ENCODE assay signal across 1 cellular context in genomic region chr14:88385212-88386101, GRCh38.
TF ChIP-seq lines count a peak whose summit lies in the region.

A gene with protein sequence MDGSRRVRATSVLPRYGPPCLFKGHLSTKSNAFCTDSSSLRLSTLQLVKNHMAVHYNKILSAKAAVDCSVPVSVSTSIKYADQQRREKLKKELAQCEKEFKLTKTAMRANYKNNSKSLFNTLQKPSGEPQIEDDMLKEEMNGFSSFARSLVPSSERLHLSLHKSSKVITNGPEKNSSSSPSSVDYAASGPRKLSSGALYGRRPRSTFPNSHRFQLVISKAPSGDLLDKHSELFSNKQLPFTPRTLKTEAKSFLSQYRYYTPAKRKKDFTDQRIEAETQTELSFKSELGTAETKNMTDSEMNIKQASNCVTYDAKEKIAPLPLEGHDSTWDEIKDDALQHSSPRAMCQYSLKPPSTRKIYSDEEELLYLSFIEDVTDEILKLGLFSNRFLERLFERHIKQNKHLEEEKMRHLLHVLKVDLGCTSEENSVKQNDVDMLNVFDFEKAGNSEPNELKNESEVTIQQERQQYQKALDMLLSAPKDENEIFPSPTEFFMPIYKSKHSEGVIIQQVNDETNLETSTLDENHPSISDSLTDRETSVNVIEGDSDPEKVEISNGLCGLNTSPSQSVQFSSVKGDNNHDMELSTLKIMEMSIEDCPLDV (plus strand): TSS chr14:88385657. CDS start chr14:88385819, 162 bp downstream.

TF ChIP-seq in GM12878, 131 proteins besides CTCF, POLR2A, EP300 and RAD21 (continued from another document):
- peak; percentile 63; the same call in 1 of the 2 replicates for TF ChIP-seq NKRF (conservative IDR thresholded peaks at IDR 0.05)
- TF ChIP-seq MXI1 (IDR thresholded peaks at IDR 0.05; ENCODE audit: low read depth, low read length), result peak; percentile 54; the same call in 1 of the 2 replicates
- TF ChIP-seq MYC (IDR thresholded peaks at IDR 0.05; ENCODE audit: insufficient read depth, insufficient read length, insufficient replicate concordance, low read length, severe bottlenecking), result no peak
- TF ChIP-seq LARP7 (IDR thresholded peaks at IDR 0.05), result no peak
- no peak for TF ChIP-seq SUPT20H (IDR thresholded peaks at IDR 0.05; ENCODE audit: borderline replicate concordance, control insufficient read depth, low read depth, low read length)
- TF ChIP-seq CREB1 (IDR thresholded peaks at IDR 0.05; ENCODE audit: low read depth), result peak; percentile 95
- TF ChIP-seq, protein P1, sequence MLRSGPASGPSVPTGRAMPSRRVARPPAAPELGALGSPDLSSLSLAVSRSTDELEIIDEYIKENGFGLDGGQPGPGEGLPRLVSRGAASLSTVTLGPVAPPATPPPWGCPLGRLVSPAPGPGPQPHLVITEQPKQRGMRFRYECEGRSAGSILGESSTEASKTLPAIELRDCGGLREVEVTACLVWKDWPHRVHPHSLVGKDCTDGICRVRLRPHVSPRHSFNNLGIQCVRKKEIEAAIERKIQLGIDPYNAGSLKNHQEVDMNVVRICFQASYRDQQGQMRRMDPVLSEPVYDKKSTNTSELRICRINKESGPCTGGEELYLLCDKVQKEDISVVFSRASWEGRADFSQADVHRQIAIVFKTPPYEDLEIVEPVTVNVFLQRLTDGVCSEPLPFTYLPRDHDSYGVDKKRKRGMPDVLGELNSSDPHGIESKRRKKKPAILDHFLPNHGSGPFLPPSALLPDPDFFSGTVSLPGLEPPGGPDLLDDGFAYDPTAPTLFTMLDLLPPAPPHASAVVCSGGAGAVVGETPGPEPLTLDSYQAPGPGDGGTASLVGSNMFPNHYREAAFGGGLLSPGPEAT (IDR thresholded peaks at IDR 0.05; ENCODE audit: low read depth), result no peak; the same call in 1 of the 2 replicates
- peak; percentile 2 to 37; a peak in 1 of 4 replicates for TF ChIP-seq BHLHE40 (IDR thresholded peaks at IDR 0.05; ENCODE audit: borderline replicate concordance in 1 of 2, low read depth in 2 of 2, low read length in 1 of 2)
- TF ChIP-seq POLR2AphosphoS5 (IDR thresholded peaks at IDR 0.05; ENCODE audit: low read length), result peak; percentile 52; the same call in 1 of the 2 replicates
- TF ChIP-seq, protein P2, sequence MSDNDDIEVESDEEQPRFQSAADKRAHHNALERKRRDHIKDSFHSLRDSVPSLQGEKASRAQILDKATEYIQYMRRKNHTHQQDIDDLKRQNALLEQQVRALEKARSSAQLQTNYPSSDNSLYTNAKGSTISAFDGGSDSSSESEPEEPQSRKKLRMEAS (IDR thresholded peaks at IDR 0.05; ENCODE audit: low read depth, low read length), result no peak
- no peak for TF ChIP-seq KDM1A (IDR thresholded peaks at IDR 0.05; ENCODE audit: borderline replicate concordance)
- TF ChIP-seq, protein P3, sequence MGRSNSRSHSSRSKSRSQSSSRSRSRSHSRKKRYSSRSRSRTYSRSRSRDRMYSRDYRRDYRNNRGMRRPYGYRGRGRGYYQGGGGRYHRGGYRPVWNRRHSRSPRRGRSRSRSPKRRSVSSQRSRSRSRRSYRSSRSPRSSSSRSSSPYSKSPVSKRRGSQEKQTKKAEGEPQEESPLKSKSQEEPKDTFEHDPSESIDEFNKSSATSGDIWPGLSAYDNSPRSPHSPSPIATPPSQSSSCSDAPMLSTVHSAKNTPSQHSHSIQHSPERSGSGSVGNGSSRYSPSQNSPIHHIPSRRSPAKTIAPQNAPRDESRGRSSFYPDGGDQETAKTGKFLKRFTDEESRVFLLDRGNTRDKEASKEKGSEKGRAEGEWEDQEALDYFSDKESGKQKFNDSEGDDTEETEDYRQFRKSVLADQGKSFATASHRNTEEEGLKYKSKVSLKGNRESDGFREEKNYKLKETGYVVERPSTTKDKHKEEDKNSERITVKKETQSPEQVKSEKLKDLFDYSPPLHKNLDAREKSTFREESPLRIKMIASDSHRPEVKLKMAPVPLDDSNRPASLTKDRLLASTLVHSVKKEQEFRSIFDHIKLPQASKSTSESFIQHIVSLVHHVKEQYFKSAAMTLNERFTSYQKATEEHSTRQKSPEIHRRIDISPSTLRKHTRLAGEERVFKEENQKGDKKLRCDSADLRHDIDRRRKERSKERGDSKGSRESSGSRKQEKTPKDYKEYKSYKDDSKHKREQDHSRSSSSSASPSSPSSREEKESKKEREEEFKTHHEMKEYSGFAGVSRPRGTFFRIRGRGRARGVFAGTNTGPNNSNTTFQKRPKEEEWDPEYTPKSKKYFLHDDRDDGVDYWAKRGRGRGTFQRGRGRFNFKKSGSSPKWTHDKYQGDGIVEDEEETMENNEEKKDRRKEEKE (IDR thresholded peaks at IDR 0.05), result no peak
- no peak for TF ChIP-seq NRF1 (conservative IDR thresholded peaks at IDR 0.05; ENCODE audit: low read depth, low read length)
- TF ChIP-seq HDGF (IDR thresholded peaks at IDR 0.05), result 0 out of 2 replicates have a peak, but pooled peaks have one; percentile 39
- peak; percentile 99 for TF ChIP-seq NBN (IDR thresholded peaks at IDR 0.05)
- TF ChIP-seq, protein P4, sequence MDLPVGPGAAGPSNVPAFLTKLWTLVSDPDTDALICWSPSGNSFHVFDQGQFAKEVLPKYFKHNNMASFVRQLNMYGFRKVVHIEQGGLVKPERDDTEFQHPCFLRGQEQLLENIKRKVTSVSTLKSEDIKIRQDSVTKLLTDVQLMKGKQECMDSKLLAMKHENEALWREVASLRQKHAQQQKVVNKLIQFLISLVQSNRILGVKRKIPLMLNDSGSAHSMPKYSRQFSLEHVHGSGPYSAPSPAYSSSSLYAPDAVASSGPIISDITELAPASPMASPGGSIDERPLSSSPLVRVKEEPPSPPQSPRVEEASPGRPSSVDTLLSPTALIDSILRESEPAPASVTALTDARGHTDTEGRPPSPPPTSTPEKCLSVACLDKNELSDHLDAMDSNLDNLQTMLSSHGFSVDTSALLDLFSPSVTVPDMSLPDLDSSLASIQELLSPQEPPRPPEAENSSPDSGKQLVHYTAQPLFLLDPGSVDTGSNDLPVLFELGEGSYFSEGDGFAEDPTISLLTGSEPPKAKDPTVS (IDR thresholded peaks at IDR 0.05; ENCODE audit: low read depth, low read length), result no peak
- peak; percentile 67; the same call in 1 of the 2 replicates for TF ChIP-seq BMI1 (IDR thresholded peaks at IDR 0.05; ENCODE audit: borderline replicate concordance)
- 0 out of 2 replicates have a peak, but pooled peaks have one; percentile 18 for TF ChIP-seq MTA2 (IDR thresholded peaks at IDR 0.05; ENCODE audit: low read depth)
- no peak for TF ChIP-seq KAT2A (conservative IDR thresholded peaks at IDR 0.05; ENCODE audit: control insufficient read depth, low read depth, low read length)
- TF ChIP-seq PAX5 (IDR thresholded peaks at IDR 0.05; ENCODE audit: borderline replicate concordance, low read depth, low read length), result no peak
- no peak for TF ChIP-seq NFXL1 (IDR thresholded peaks at IDR 0.05; ENCODE audit: borderline replicate concordance)
- TF ChIP-seq, protein P5, sequence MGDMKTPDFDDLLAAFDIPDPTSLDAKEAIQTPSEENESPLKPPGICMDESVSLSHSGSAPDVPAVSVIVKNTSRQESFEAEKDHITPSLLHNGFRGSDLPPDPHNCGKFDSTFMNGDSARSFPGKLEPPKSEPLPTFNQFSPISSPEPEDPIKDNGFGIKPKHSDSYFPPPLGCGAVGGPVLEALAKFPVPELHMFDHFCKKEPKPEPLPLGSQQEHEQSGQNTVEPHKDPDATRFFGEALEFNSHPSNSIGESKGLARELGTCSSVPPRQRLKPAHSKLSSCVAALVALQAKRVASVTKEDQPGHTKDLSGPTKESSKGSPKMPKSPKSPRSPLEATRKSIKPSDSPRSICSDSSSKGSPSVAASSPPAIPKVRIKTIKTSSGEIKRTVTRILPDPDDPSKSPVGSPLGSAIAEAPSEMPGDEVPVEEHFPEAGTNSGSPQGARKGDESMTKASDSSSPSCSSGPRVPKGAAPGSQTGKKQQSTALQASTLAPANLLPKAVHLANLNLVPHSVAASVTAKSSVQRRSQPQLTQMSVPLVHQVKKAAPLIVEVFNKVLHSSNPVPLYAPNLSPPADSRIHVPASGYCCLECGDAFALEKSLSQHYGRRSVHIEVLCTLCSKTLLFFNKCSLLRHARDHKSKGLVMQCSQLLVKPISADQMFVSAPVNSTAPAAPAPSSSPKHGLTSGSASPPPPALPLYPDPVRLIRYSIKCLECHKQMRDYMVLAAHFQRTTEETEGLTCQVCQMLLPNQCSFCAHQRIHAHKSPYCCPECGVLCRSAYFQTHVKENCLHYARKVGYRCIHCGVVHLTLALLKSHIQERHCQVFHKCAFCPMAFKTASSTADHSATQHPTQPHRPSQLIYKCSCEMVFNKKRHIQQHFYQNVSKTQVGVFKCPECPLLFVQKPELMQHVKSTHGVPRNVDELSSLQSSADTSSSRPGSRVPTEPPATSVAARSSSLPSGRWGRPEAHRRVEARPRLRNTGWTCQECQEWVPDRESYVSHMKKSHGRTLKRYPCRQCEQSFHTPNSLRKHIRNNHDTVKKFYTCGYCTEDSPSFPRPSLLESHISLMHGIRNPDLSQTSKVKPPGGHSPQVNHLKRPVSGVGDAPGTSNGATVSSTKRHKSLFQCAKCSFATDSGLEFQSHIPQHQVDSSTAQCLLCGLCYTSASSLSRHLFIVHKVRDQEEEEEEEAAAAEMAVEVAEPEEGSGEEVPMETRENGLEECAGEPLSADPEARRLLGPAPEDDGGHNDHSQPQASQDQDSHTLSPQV (IDR thresholded peaks at IDR 0.05), result no peak
- no peak for TF ChIP-seq E2F4 (IDR thresholded peaks at IDR 0.05; ENCODE audit: low read depth, low read length)
- no peak for TF ChIP-seq WRNIP1 (IDR thresholded peaks at IDR 0.05; ENCODE audit: borderline replicate concordance, low read depth, low read length)
- TF ChIP-seq MLLT1 (IDR thresholded peaks at IDR 0.05), result peak; percentile 51; the same call in 1 of the 2 replicates
- no peak for TF ChIP-seq FOXM1 (IDR thresholded peaks at IDR 0.05; ENCODE audit: low read depth, low read length)
- no peak for TF ChIP-seq ZNF274 (IDR thresholded peaks at IDR 0.05; ENCODE audit: insufficient read depth, insufficient read length)
- no peak for TF ChIP-seq CBFB (IDR thresholded peaks at IDR 0.05; ENCODE audit: low read depth)
- no peak for TF ChIP-seq NFYA (IDR thresholded peaks at IDR 0.05; ENCODE audit: borderline replicate concordance, low read depth, low read length)
- TF ChIP-seq RELA (IDR thresholded peaks at IDR 0.05; ENCODE audit: borderline replicate concordance, partially characterized antibody), result peak; percentile 27
- TF ChIP-seq IKZF1 (conservative IDR thresholded peaks at IDR 0.05), result peak; percentile 75
- TF ChIP-seq EGR1 (IDR thresholded peaks at IDR 0.05; ENCODE audit: borderline replicate concordance in 1 of 2, low read depth in 2 of 2, low read length in 2 of 2), result peak in 1 of 2 experiments; percentile 68; a peak in 1 of 3 replicates
- TF ChIP-seq CHD1 (IDR thresholded peaks at IDR 0.05; ENCODE audit: low read depth, low read length), result no peak
- peak; percentile 47; the same call in 1 of the 2 replicates for TF ChIP-seq DPF2 (IDR thresholded peaks at IDR 0.05)
- peak; percentile 59 for TF ChIP-seq GATAD2B (conservative IDR thresholded peaks at IDR 0.05; ENCODE audit: low read depth)
- TF ChIP-seq SP1 (IDR thresholded peaks at IDR 0.05; ENCODE audit: low read depth, low read length), result peak; percentile 16
- TF ChIP-seq CHD2 (IDR thresholded peaks at IDR 0.05; ENCODE audit: borderline replicate concordance, low read depth, low read length), result no peak
- TF ChIP-seq TAF1 (IDR thresholded peaks at IDR 0.05; ENCODE audit: borderline replicate concordance, low read depth, low read length), result no peak
- TF ChIP-seq EED (IDR thresholded peaks at IDR 0.05; ENCODE audit: low read depth), result no peak
- no peak for TF ChIP-seq RCOR1 (conservative IDR thresholded peaks at IDR 0.05; ENCODE audit: low read depth, low read length)
- no peak for TF ChIP-seq POU2F2 (IDR thresholded peaks at IDR 0.05; ENCODE audit: borderline replicate concordance, low read depth, low read length)
- no peak for TF ChIP-seq TCF7 (IDR thresholded peaks at IDR 0.05; ENCODE audit: borderline replicate concordance)
- TF ChIP-seq TARDBP (IDR thresholded peaks at IDR 0.05; ENCODE audit: borderline replicate concordance), result no peak
- TF ChIP-seq IKZF2 (IDR thresholded peaks at IDR 0.05), result peak; percentile 45 to 46; a peak in 3 of 4 replicates
